Comparison of ENCODE assay signal across 8 cellular contexts in the genomic region with DNA sequence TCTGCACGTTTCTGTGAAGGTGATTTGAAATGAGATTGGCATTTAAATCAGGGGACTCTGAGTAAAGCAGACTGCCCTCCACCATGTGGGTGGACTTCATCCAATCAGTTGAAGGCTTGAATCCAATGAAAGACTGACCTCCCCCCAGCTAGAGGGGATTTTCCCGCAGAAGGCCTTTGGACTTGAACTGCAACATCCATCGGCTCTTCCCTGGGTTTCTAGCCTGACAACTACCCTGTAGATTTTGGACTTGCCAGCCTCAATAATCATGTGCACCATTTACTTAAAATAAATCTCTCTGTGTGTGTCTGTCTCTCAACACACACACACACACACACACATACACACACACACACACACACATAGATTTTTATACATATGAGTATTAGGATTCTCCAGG.
"Had no signal": no experiment of that assay in that cellular context is flagged by ENCODE, and none has a peak within 500 bp of the region (broad histone marks: within the 10 kb centered on the region; RNA-seq: fewer than 3 reads in every experiment).

No MANE protein-coding gene starts in this region.

- H3K4me3 ChIP-seq: GM12878 had no signal

- FAIRE-seq: G401.6, GM12878, GM12891, GM12892, GM18507, GM19239 had no signal

- DNase-seq: GDM1, GF-D8 had no signal

- ATAC-seq: GM12878 had no signal
